24 cellular contexts compared by ENCODE assay signal in the genomic region with DNA sequence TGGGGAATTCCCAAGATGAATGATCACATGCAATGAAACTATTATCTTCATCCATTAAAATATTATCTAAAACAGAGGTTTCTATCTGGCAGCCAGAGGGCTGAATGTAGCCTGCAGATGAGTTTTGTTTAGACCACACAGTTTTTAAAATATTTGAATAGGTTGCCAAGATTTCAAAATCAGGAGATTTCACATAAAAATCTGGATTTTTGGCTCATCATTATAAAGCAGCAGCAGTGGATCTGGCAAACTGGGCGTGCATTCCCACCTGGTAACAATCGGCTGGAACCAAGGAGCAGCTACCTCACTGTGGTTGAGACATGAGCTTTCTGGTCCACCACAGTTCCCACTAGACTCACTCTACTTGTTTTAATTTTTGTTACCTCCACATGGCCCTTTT.
DNase-seq lines count a peak whose midpoint lies in the region; ATAC-seq, FAIRE-seq and TF ChIP-seq lines count a peak whose summit lies in the region.
"Had no signal": no experiment of that assay in that cellular context is flagged by ENCODE, and none has a peak within 500 bp of the region (broad histone marks: within the 10 kb centered on the region; RNA-seq: fewer than 3 reads in every experiment).

No MANE protein-coding gene starts in this region.

- H3K36me3 Mint-ChIP-seq in GM23338 (ENCODE audit: low read depth) = no peaks in the 10 kb centered on the region
- H3K36me3 Mint-ChIP-seq: activated naive CD8-positive, alpha-beta T cell; brain; memory B cell; naive thymus-derived CD4-positive, alpha-beta T cell; stimulated activated effector memory CD8-positive, alpha-beta T cell treated with anti-CD3 and anti-CD28 coated beads, Interleukin-12 subunit alpha, Interleukin-12 subunit beta, amount 100 ng/mL, for 72 hours had no signal

- TF ChIP-seq EP300 in GM12878 (IDR thresholded peaks at IDR 0.05; ENCODE audit: borderline replicate concordance in 1 of 2, control insufficient read depth in 1 of 2, low read depth in 2 of 2, low read length in 2 of 2) = no peak
- no peak for TF ChIP-seq EP300 in gastroesophageal sphincter (IDR thresholded peaks at IDR 0.05)

- CTCF ChIA-PET in GM12878 (lab: Yijun Ruan, JAX) = interaction anchor here (0.7 kb wide), 1 partner anchor 11 kb away, joined by 3 read pairs; no protein-coding TSS in a partner anchor

- in situ Hi-C loops in GM12878 (cut with MboI) = no loop called here
- in situ Hi-C loops in KBM-7 (cut with MboI; ENCODE audit: low pct_unique_long_range_greater_than_20kb, low sequenced_read_pairs) = no loop called here

- no peak overlapping the region for H3K9ac ChIP-seq in GM12878 (ENCODE audit: control insufficient read depth, insufficient read depth, low read length)
- H3K9ac ChIP-seq: parathyroid adenoma had no signal

- no TSS peak for BruUV-seq in GM12878 (replicated peaks; lab: Mats Ljungman, UMichigan)

- RAD21 ChIA-PET in GM12878 (lab: Charles Lee; ENCODE audit: unreplicated experiment) = no interaction called here

- ATAC-seq in GM23338 (no peak), GM12878 (peak; percentile 29; the same call in 1 of the 3 replicates), gastroesophageal sphincter (peak; percentile 79), GM18502 (IDR thresholded peaks at IDR 0.05; ENCODE audit: poor library complexity, unreplicated experiment) (no peak)
- ATAC-seq: A549; activated T-cell treated with anti-CD3 and anti-CD28 coated beads, Interleukin-2, amount 50 U/mL, for 4 hours; naive thymus-derived CD4-positive, alpha-beta T cell; stimulated activated effector memory CD8-positive, alpha-beta T cell treated with anti-CD3 and anti-CD28 coated beads, Interleukin-12 subunit alpha, Interleukin-12 subunit beta, amount 100 ng/mL, for 72 hours had no signal

- DNase-seq in AG08395 (ENCODE audit: low spot score) (peak; percentile 48), GM23338 (ENCODE audit: low spot score) (no peak), GM12878 (ENCODE audit: low read depth, low spot score) (no peak), DMS53 (lab: John Stamatoyannopoulos, UW) (no peak), KBM-7 (no peak), ureter (ENCODE audit: low spot score) (no peak)
- DNase-seq: activated CD4-positive, alpha-beta T cell treated with anti-CD3 and anti-CD28 coated beads for 1 hour; activated T-cell treated with anti-CD3 and anti-CD28 coated beads, Interleukin-2, amount 50 U/mL, for 4 hours; CD4-positive, alpha-beta T cell; colonic mucosa; naive thymus-derived CD4-positive, alpha-beta T cell; NCI-H1436 treated with DMSO at 0.1 percent for 48 hours; NCI-H524; SW 1271 had no signal

- H3K36me3 ChIP-seq in GM23338 (ENCODE audit: insufficient read depth) (no peaks in the 10 kb centered on the region), GM12878 (ENCODE audit: control insufficient read depth in 2 of 2, insufficient read depth in 2 of 2, low read length in 1 of 2) (no peaks in the 10 kb centered on the region), gastroesophageal sphincter (no peaks in the 10 kb centered on the region)
- H3K36me3 ChIP-seq: colonic mucosa had no signal

- H3K4me2 ChIP-seq in GM23338 = no peak overlapping the region
- H3K4me2 ChIP-seq in GM12878 (ENCODE audit: control insufficient read depth, insufficient read depth) = no peak overlapping the region
- H3K4me2 ChIP-seq: A549 had no signal

- WGBS in GM12878 (ENCODE audit: insufficient coverage, insufficient replicate concordance, low lambda C conversion rate, missing lambda C conversion rate) = 19% methylated on average over 2 of the region's 2 CpGs
- WGBS in gastroesophageal sphincter (ENCODE audit: low coverage in 1 of 2), 2 donors = 58 to 68% methylated on average over 2 of the region's 2 CpGs

- intact Hi-C loops in GM12878 (cut with micrococcal nuclease; ENCODE audit: unreplicated experiment) = no loop called here

- no peak for FAIRE-seq in GM12878 (lab: Jason Lieb, UNC)
- FAIRE-seq: endothelial cell of umbilical vein had no signal

- H3K9me2 ChIP-seq in GM23338 (ENCODE audit: insufficient read depth) = no peaks in the 10 kb centered on the region

- TF ChIP-seq CTCF in GM23338 (conservative IDR thresholded peaks at IDR 0.05; ENCODE audit: low read depth in 2 of 2) = no peak
- TF ChIP-seq CTCF in GM12878 (IDR thresholded peaks at IDR 0.05 in 2 of 3, conservative IDR thresholded peaks at IDR 0.05 in 1 of 3; ENCODE audit: control insufficient read depth in 2 of 3, extremely low read depth in 1 of 3, insufficient read depth in 1 of 3, low read depth in 3 of 3, low read length in 3 of 3) = no peak
- TF ChIP-seq CTCF in gastroesophageal sphincter (IDR thresholded peaks at IDR 0.05) = peak in 1 of 4 experiments; percentile 12

- no peak for TF ChIP-seq RAD21 in GM12878 (IDR thresholded peaks at IDR 0.05; ENCODE audit: insufficient read depth, low read depth, low read length)

- no peak overlapping the region for H3K4me3 Mint-ChIP-seq in GM23338
- H3K4me3 Mint-ChIP-seq: activated naive CD8-positive, alpha-beta T cell; activated T-cell treated with anti-CD3 and anti-CD28 coated beads, Interleukin-2, amount 50 U/mL, for 4 hours; brain; CD4-positive, alpha-beta T cell; memory B cell; naive thymus-derived CD4-positive, alpha-beta T cell; stimulated activated effector memory CD8-positive, alpha-beta T cell treated with anti-CD3 and anti-CD28 coated beads, Interleukin-12 subunit alpha, Interleukin-12 subunit beta, amount 100 ng/mL, for 72 hours had no signal

- no peak overlapping the region for H3K27ac ChIP-seq in GM23338 (ENCODE audit: low read depth)
- H3K27ac ChIP-seq in GM12878 (ENCODE audit: control insufficient read depth, insufficient read depth) = no peak overlapping the region
- H3K27ac ChIP-seq in gastroesophageal sphincter = no peak overlapping the region
- H3K27ac ChIP-seq: colonic mucosa, parathyroid adenoma, RWPE1 had no signal

- H3F3A ChIP-seq in GM23338 (replicated peaks; ENCODE audit: low read depth) = no peaks in the 10 kb centered on the region

- no peak for TF ChIP-seq POLR2A in GM12878 (IDR thresholded peaks at IDR 0.05; ENCODE audit: low read depth, low read length)
- TF ChIP-seq POLR2A in gastroesophageal sphincter (IDR thresholded peaks at IDR 0.05) = no peak

- H3K27ac Mint-ChIP-seq in GM23338 = peak overlapping the region; percentile 79
- H3K27ac Mint-ChIP-seq: activated naive CD8-positive, alpha-beta T cell; CD4-positive, alpha-beta T cell; memory B cell; naive thymus-derived CD4-positive, alpha-beta T cell; stimulated activated effector memory CD8-positive, alpha-beta T cell treated with anti-CD3 and anti-CD28 coated beads, Interleukin-12 subunit alpha, Interleukin-12 subunit beta, amount 100 ng/mL, for 72 hours had no signal

- H3K79me2 ChIP-seq in GM23338 (replicated peaks; ENCODE audit: insufficient read depth) (0 out of 2 replicates have a peak, but pooled peaks cover 3% of the 10 kb centered on the region), GM12878 (ENCODE audit: control insufficient read depth, insufficient read depth, low read length) (no peaks in the 10 kb centered on the region)
- H3K79me2 ChIP-seq: parathyroid adenoma had no signal

- SMC1A ChIA-PET in GM12878 (lab: Charles Lee; ENCODE audit: uncharacterized antibody, unreplicated experiment) = no interaction called here

- H3K9me3 ChIP-seq in GM12878 (replicated peaks; ENCODE audit: control insufficient read depth, insufficient read depth, low read length) = no peaks in the 10 kb centered on the region
- H3K9me3 ChIP-seq in gastroesophageal sphincter = no peaks in the 10 kb centered on the region
- H3K9me3 ChIP-seq: A549, colonic mucosa had no signal

- peaks cover 92% of the 10 kb centered on the region for H3K4me1 Mint-ChIP-seq in GM23338
- H3K4me1 Mint-ChIP-seq: memory B cell; naive thymus-derived CD4-positive, alpha-beta T cell; stimulated activated effector memory CD8-positive, alpha-beta T cell treated with anti-CD3 and anti-CD28 coated beads, Interleukin-12 subunit alpha, Interleukin-12 subunit beta, amount 100 ng/mL, for 72 hours had no signal

- POLR2A ChIA-PET in GM12878 (lab: Charles Lee) = no interaction called here

- no peak overlapping the region for H3K4me3 ChIP-seq in GM23338
- H3K4me3 ChIP-seq in GM12878 = no peak overlapping the region
- no peak overlapping the region for H3K4me3 ChIP-seq in gastroesophageal sphincter
- H3K4me3 ChIP-seq: A549, colonic mucosa had no signal

- no peak overlapping the region for H2AFZ ChIP-seq in GM23338
- H2AFZ ChIP-seq in GM12878 (ENCODE audit: control insufficient read depth, low read depth, low read length) = no peak overlapping the region
- H2AFZ ChIP-seq: parathyroid adenoma had no signal

- H4K20me1 ChIP-seq in GM23338 (replicated peaks; ENCODE audit: insufficient read depth) (no peaks in the 10 kb centered on the region), GM12878 (ENCODE audit: control insufficient read depth, insufficient read depth) (no peaks in the 10 kb centered on the region)

- no peaks in the 10 kb centered on the region for H3K27me3 Mint-ChIP-seq in GM23338 (ENCODE audit: insufficient read depth, low read depth, poor library complexity)
- H3K27me3 Mint-ChIP-seq: CD4-positive, alpha-beta T cell; memory B cell; naive thymus-derived CD4-positive, alpha-beta T cell had no signal

- H3K27me3 ChIP-seq in GM23338 (ENCODE audit: insufficient read depth) (no peaks in the 10 kb centered on the region), GM12878 (replicated peaks in 1 of 2; ENCODE audit: control insufficient read depth in 2 of 2, insufficient read depth in 2 of 2, low read length in 1 of 2) (no peaks in the 10 kb centered on the region; a peak in 1 of 4 replicates), gastroesophageal sphincter (no peaks in the 10 kb centered on the region)
- H3K27me3 ChIP-seq: colonic mucosa had no signal

- H3K4me1 ChIP-seq in GM23338 (ENCODE audit: insufficient read depth) = peaks cover 92% of the 10 kb centered on the region
- H3K4me1 ChIP-seq in GM12878 (ENCODE audit: control insufficient read depth, insufficient read depth, low read length) = no peaks in the 10 kb centered on the region
- H3K4me1 ChIP-seq in gastroesophageal sphincter = peaks cover 0 to 38% (median 0%) of the 10 kb centered on the region in 3 donors
- H3K4me1 ChIP-seq: colonic mucosa, parathyroid adenoma had no signal

- H3K9me3 Mint-ChIP-seq in GM23338 = no peaks in the 10 kb centered on the region
- H3K9me3 Mint-ChIP-seq: brain; CD4-positive, alpha-beta T cell; stimulated activated effector memory CD8-positive, alpha-beta T cell treated with anti-CD3 and anti-CD28 coated beads, Interleukin-12 subunit alpha, Interleukin-12 subunit beta, amount 100 ng/mL, for 72 hours had no signal

TF ChIP-seq in GM23338, 12 proteins besides CTCF, POLR2A, EP300 and RAD21:
- no peak for TF ChIP-seq STAT1 (IDR thresholded peaks at IDR 0.05; ENCODE audit: unreplicated experiment)
TF ChIP-seq in GM23338: peak in this region for 0.

TF ChIP-seq in GM12878, 131 proteins besides CTCF, POLR2A, EP300 and RAD21 (continues in another document):
- no peak for TF ChIP-seq SREBF2 (IDR thresholded peaks at IDR 0.05; ENCODE audit: low read length)
- TF ChIP-seq TCF7 (IDR thresholded peaks at IDR 0.05; ENCODE audit: borderline replicate concordance) = no peak
- TF ChIP-seq NBN (IDR thresholded peaks at IDR 0.05) = no peak

Comparison
In these comparisons a context has a peak if more than half of its experiments do, and no peak if none do; other contexts are left out.
1. ATAC-seq: peak in GM12878 (single experiment) and gastroesophageal sphincter (single experiment); none in GM23338 (single experiment) and GM18502 (single experiment).